24 cellular contexts compared by ENCODE assay signal in the genomic region with DNA sequence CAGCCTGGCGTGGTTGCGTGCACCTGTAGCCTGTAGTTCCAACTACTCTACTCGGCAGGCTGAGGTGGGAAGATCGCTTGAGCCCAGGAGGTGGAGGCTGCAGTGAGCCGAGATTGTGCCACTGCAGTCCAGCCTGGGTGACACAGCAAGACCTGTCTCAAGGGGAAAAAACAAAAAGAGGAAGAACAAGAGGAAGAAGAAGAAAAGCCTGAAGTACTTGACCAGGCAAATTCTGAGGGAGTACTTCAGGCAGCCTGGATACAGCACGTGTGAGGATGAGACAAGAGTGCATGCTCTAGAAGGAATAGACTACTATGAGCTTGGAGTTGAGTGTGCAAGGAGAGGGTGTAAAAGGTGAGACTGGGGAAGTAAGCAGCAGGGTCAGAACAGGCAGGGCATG. TPM values are rescaled to one million over a fixed set of nuclear protein-coding genes. Genes with fewer than 3 reads are reported as not detected.
DNase-seq lines count a peak whose midpoint lies in the region; ATAC-seq and TF ChIP-seq lines count a peak whose summit lies in the region.
"Had no signal": no experiment of that assay in that cellular context is flagged by ENCODE, and none has a peak within 500 bp of the region (broad histone marks: within the 10 kb centered on the region; RNA-seq: fewer than 3 reads in every experiment).

No MANE protein-coding gene starts in this region.

- no peak overlapping the region for H2AFZ ChIP-seq in H9 (ENCODE audit: low read length)

- DNase-seq in H9 (no peak), NT2/D1 (ENCODE audit: low read depth, low spot score) (no peak), WTC11 (ENCODE audit: low spot score) (no peak), Caco-2 (no peak)
- no peak for DNase-seq in activated CD8-positive, alpha-beta T cell treated with anti-CD3 and anti-CD28 coated beads for 36 hours
- DNase-seq: activated CD4-positive, alpha-beta T cell treated with anti-CD3 and anti-CD28 coated beads, Interleukin-2, amount 50 U/mL, for 1 hour; activated CD8-positive, alpha-beta memory T cell treated with anti-CD3 and anti-CD28 coated beads, Interleukin-2, amount 50 U/mL, for 4 hours; effector CD8-positive, alpha-beta T cell; hypothalamus; NCI-H1417; NCI-H524; occipital lobe; stimulated activated CD4-positive, alpha-beta T cell treated with anti-CD3 and anti-CD28 coated beads, Interleukin-2, amount 100 ng/mL, for 48 hours; stimulated activated naive CD4-positive, alpha-beta T cell had no signal

- no peak overlapping the region for H2BK15ac ChIP-seq in H9 (ENCODE audit: low read depth, low read length)

- peak overlapping the region; percentile 1 to 97 (median 73) for H3K27ac Mint-ChIP-seq in H9
- H3K27ac Mint-ChIP-seq in WTC11 = peak overlapping the region; percentile 91
- no peak overlapping the region for H3K27ac Mint-ChIP-seq in activated CD8-positive, alpha-beta T cell treated with anti-CD3 and anti-CD28 coated beads for 36 hours
- H3K27ac Mint-ChIP-seq in Caco-2 (ENCODE audit: unreplicated experiment) = no peak overlapping the region
- H3K27ac Mint-ChIP-seq: activated T-helper 2 cell treated with anti-CD3 and anti-CD28 coated beads, Interferon-gamma antibody, Interleukin-2, Interleukin-4, amounts not matched to agents 10 μg/mL and 5 μg/mL and 100 μg/mL, durations not matched to agents 14 hours and 24 hours and 36 hours had no signal

- no peak overlapping the region for H4K8ac ChIP-seq in H9 (replicated peaks; ENCODE audit: insufficient read length, low read depth, low read length)

- H3K9me3 ChIP-seq in H9 (ENCODE audit: control insufficient read depth, low read depth, low read length) (no peaks in the 10 kb centered on the region), NT2/D1 (ENCODE audit: insufficient read depth, low read length) (no peaks in the 10 kb centered on the region), neutrophil (no peaks in the 10 kb centered on the region), Caco-2 (no peaks in the 10 kb centered on the region)
- H3K9me3 ChIP-seq: gastroesophageal sphincter, thoracic aorta had no signal

- no peak overlapping the region for H2BK20ac ChIP-seq in H9 (ENCODE audit: low read depth, low read length, poor library complexity, severe bottlenecking)

- no peak overlapping the region for H4K5ac ChIP-seq in H9 (ENCODE audit: insufficient read length, low read depth, low read length)

- H3K79me1 ChIP-seq in H9 (ENCODE audit: insufficient read depth, low read depth, low read length, poor library complexity, severe bottlenecking) = no peaks in the 10 kb centered on the region

- H3K4me2 ChIP-seq in H9 (ENCODE audit: insufficient read depth, insufficient read length, low read length) = no peak overlapping the region
- H3K4me2 ChIP-seq: smooth muscle cell had no signal

- H2AK5ac ChIP-seq in H9 (ENCODE audit: insufficient read length, low read length) = no peak overlapping the region

- H3K36me3 ChIP-seq in NT2/D1 (ENCODE audit: insufficient read depth, insufficient read length, low read length) (peaks cover 12% of the 10 kb centered on the region), neutrophil (no peaks in the 10 kb centered on the region), Caco-2 (ENCODE audit: control insufficient read depth, insufficient read depth, low read length) (no peaks in the 10 kb centered on the region)
- H3K36me3 ChIP-seq: gastroesophageal sphincter, thoracic aorta had no signal

- no peaks in the 10 kb centered on the region for H3K79me2 ChIP-seq in H9 (ENCODE audit: insufficient read depth, low read length)

- no peak overlapping the region for H3T11ph ChIP-seq in H9 (ENCODE audit: low read length)

- H3K56ac ChIP-seq in H9 (ENCODE audit: insufficient read length, low read depth, low read length) = no peak overlapping the region

- no peaks in the 10 kb centered on the region for H3K27me3 ChIP-seq in H9 (ENCODE audit: insufficient read depth, low read length)
- H3K27me3 ChIP-seq in NT2/D1 (ENCODE audit: insufficient read depth, insufficient read length) = no peaks in the 10 kb centered on the region
- peaks cover 16% of the 10 kb centered on the region for H3K27me3 ChIP-seq in neutrophil
- no peaks in the 10 kb centered on the region for H3K27me3 ChIP-seq in Caco-2 (replicated peaks; ENCODE audit: control insufficient read depth, insufficient read depth, low read length)

- WGBS in H9 (ENCODE audit: extremely low coverage, insufficient read length, low lambda C conversion rate) = no CpG with 5 or more reads among the region's 6 CpGs

- H3K4me3 Mint-ChIP-seq in H9 (peak overlapping the region in 1 of 2 experiments; percentile 35; a peak in 1 of 5 replicates), WTC11 (peak overlapping the region; percentile 36), Caco-2 (ENCODE audit: unreplicated experiment) (no peak overlapping the region)
- H3K4me3 Mint-ChIP-seq in activated CD8-positive, alpha-beta T cell treated with anti-CD3 and anti-CD28 coated beads for 36 hours = no peak overlapping the region

- H3K23ac ChIP-seq in H9 (ENCODE audit: insufficient read length, low read depth, low read length) = no peak overlapping the region

- no peaks in the 10 kb centered on the region for H3K23me2 ChIP-seq in H9 (ENCODE audit: insufficient read length, low read depth, low read length, poor library complexity, severe bottlenecking)

- CTCF ChIA-PET in WTC11 (lab: Charles Lee) (interaction anchor here (0.6 to 0.7 kb wide), 4 partner anchors 17 to 95 kb away, joined by 3 to 6 read pairs (median 4); a partner anchor contains a TSS), Caco-2 (lab: Charles Lee) (no interaction called here)
- CTCF ChIA-PET in activated CD8-positive, alpha-beta T cell treated with anti-CD3 and anti-CD28 coated beads for 36 hours (lab: Charles Lee) = interaction anchor here (0.9 kb wide), 1 partner anchor 113 kb away, joined by 3 read pairs; no protein-coding TSS in a partner anchor

- no peak for TF ChIP-seq CTCF in H9 (conservative IDR thresholded peaks at IDR 0.05)
- TF ChIP-seq CTCF in WTC11 (IDR thresholded peaks at IDR 0.05) = no peak
- TF ChIP-seq CTCF in neutrophil (IDR thresholded peaks at IDR 0.05) = no peak
- TF ChIP-seq CTCF in activated CD8-positive, alpha-beta T cell treated with anti-CD3 and anti-CD28 coated beads for 36 hours (IDR thresholded peaks at IDR 0.05) = no peak
- no peak for TF ChIP-seq CTCF in Caco-2 (IDR thresholded peaks at IDR 0.05; ENCODE audit: insufficient read depth in 1 of 2, low read depth in 1 of 2, low read length in 1 of 2, severe bottlenecking in 1 of 2, unreplicated experiment in 1 of 2)

- H4K20me1 ChIP-seq in H9 (ENCODE audit: control insufficient read depth, insufficient read depth, insufficient read length) = no peaks in the 10 kb centered on the region

- H3K27ac ChIP-seq in H9 (ENCODE audit: insufficient read length, low read depth, low read length) (no peak overlapping the region), neutrophil (peak overlapping the region; percentile 23)
- H3K27ac ChIP-seq: gastroesophageal sphincter, thoracic aorta had no signal

- H2BK5ac ChIP-seq in H9 (ENCODE audit: insufficient read length, low read length) = no peak overlapping the region

- no peak overlapping the region for H3K9ac ChIP-seq in H9 (ENCODE audit: extremely low read depth, insufficient read length, low read length)
- peak overlapping the region; percentile 8 for H3K9ac ChIP-seq in NT2/D1 (ENCODE audit: insufficient read length, low read depth)

- no peak overlapping the region for H2BK12ac ChIP-seq in H9 (ENCODE audit: insufficient read length, low read depth, low read length)

- intact Hi-C loops in activated CD8-positive, alpha-beta T cell treated with anti-CD3 and anti-CD28 coated beads for 36 hours (cut with micrococcal nuclease) = no loop called here
- intact Hi-C loops in Caco-2 (cut with micrococcal nuclease; ENCODE audit: unreplicated experiment) = no loop called here

- H3K4ac ChIP-seq in H9 (ENCODE audit: low read depth, low read length) = no peak overlapping the region

- no peaks in the 10 kb centered on the region for H3K27me3 Mint-ChIP-seq in H9 (ENCODE audit: low read depth)
- no peaks in the 10 kb centered on the region for H3K27me3 Mint-ChIP-seq in WTC11 (ENCODE audit: low read depth)
- H3K27me3 Mint-ChIP-seq in activated CD8-positive, alpha-beta T cell treated with anti-CD3 and anti-CD28 coated beads for 36 hours = peaks cover 8% of the 10 kb centered on the region
- H3K27me3 Mint-ChIP-seq in Caco-2 (ENCODE audit: insufficient read depth, unreplicated experiment) = no peaks in the 10 kb centered on the region

- ATAC-seq in WTC11 (peak; percentile 13; the same call in 1 of the 2 replicates), HG03457 (IDR thresholded peaks at IDR 0.05; ENCODE audit: unreplicated experiment) (no peak)
- ATAC-seq in activated CD8-positive, alpha-beta T cell treated with anti-CD3 and anti-CD28 coated beads for 36 hours = no peak
- ATAC-seq: esophagus mucosa, gastroesophageal sphincter, GM12878 had no signal

- H3K4me1 Mint-ChIP-seq in H9 (peaks cover 37 to 41% of the 10 kb centered on the region in 2 experiments), WTC11 (peaks cover 47% of the 10 kb centered on the region), Caco-2 (ENCODE audit: low read depth, unreplicated experiment) (peaks cover 27% of the 10 kb centered on the region)
- peaks cover 2% of the 10 kb centered on the region for H3K4me1 Mint-ChIP-seq in activated CD8-positive, alpha-beta T cell treated with anti-CD3 and anti-CD28 coated beads for 36 hours (ENCODE audit: low read depth)

- peaks cover 0 to 6% (median 3%) of the 10 kb centered on the region in 3 experiments; a peak in 2 of 7 replicates for H3K36me3 Mint-ChIP-seq in H9 (ENCODE audit: insufficient read depth in 1 of 3, low read depth in 3 of 3)
- peaks cover 18% of the 10 kb centered on the region for H3K36me3 Mint-ChIP-seq in WTC11
- no peaks in the 10 kb centered on the region for H3K36me3 Mint-ChIP-seq in activated CD8-positive, alpha-beta T cell treated with anti-CD3 and anti-CD28 coated beads for 36 hours (ENCODE audit: low read depth)
- H3K36me3 Mint-ChIP-seq in Caco-2 (ENCODE audit: insufficient read depth, unreplicated experiment) = no peaks in the 10 kb centered on the region

- H3K4me3 ChIP-seq in NT2/D1 (ENCODE audit: insufficient read length, low read depth) (no peak overlapping the region), neutrophil (ENCODE audit: low read depth in 1 of 2, low read length in 1 of 2) (no peak overlapping the region), Caco-2 (ENCODE audit: low read depth, low read length) (no peak overlapping the region)
- H3K4me3 ChIP-seq: gastroesophageal sphincter, GM12878, lung, smooth muscle cell, thoracic aorta had no signal

- no peaks in the 10 kb centered on the region; a peak in 1 of 5 replicates for H3K9me3 Mint-ChIP-seq in H9
- no peaks in the 10 kb centered on the region for H3K9me3 Mint-ChIP-seq in WTC11
- no peaks in the 10 kb centered on the region for H3K9me3 Mint-ChIP-seq in activated CD8-positive, alpha-beta T cell treated with anti-CD3 and anti-CD28 coated beads for 36 hours
- H3K9me3 Mint-ChIP-seq in Caco-2 (ENCODE audit: unreplicated experiment) = no peaks in the 10 kb centered on the region
- H3K9me3 Mint-ChIP-seq: activated T-helper 2 cell treated with anti-CD3 and anti-CD28 coated beads, Interferon-gamma antibody, Interleukin-2, Interleukin-4, amounts not matched to agents 10 μg/mL and 5 μg/mL and 100 μg/mL, durations not matched to agents 14 hours and 24 hours and 36 hours had no signal

- H3K4me1 ChIP-seq in H9 (ENCODE audit: insufficient read depth, low read length) (peaks cover 4% of the 10 kb centered on the region; the same call in 1 of the 2 replicates), NT2/D1 (ENCODE audit: insufficient read depth, insufficient read length) (peaks cover 3% of the 10 kb centered on the region), neutrophil (ENCODE audit: control insufficient read depth in 1 of 2, insufficient read depth in 1 of 2, low read depth in 1 of 2, low read length in 1 of 2) (peaks cover 0 to 18% of the 10 kb centered on the region in 2 experiments), Caco-2 (peaks cover 6% of the 10 kb centered on the region)
- H3K4me1 ChIP-seq: gastroesophageal sphincter had no signal

- POLR2A ChIA-PET in WTC11 (lab: Charles Lee) (interaction anchor here (0.5 kb wide), 1 partner anchor 214 kb away, joined by 3 read pairs; no protein-coding TSS in a partner anchor), Caco-2 (lab: Charles Lee) (interaction anchor here (1.8 kb wide), 1 partner anchor 12 kb away, joined by 7 read pairs; no protein-coding TSS in a partner anchor)
- POLR2A ChIA-PET in activated CD8-positive, alpha-beta T cell treated with anti-CD3 and anti-CD28 coated beads for 36 hours (lab: Charles Lee) = no interaction called here

- no TSS peak for BruUV-seq in Caco-2 (replicated peaks; lab: Mats Ljungman, UMichigan)

- H3K14ac ChIP-seq in H9 (ENCODE audit: insufficient read depth, low read length) = no peak overlapping the region

- H4K91ac ChIP-seq in H9 (ENCODE audit: insufficient read length, low read depth, low read length) = no peak overlapping the region

- no peak overlapping the region for H2BK120ac ChIP-seq in H9 (ENCODE audit: low read depth, low read length, poor library complexity, severe bottlenecking)

- H3K18ac ChIP-seq in H9 (ENCODE audit: insufficient read length, low read depth, low read length) = no peak overlapping the region

RNA-seq across cellular contexts. Expression of a gene that starts 1.8 kb away (rescaled TPM):
- total RNA-seq in H9 (2021) (9.1 and 9.9 TPM in 2 replicates), WTC11 (2021) (34.4 to 42.0 TPM (median 38.2 TPM) in 3 replicates), Caco-2 (2022) (0.41 TPM in 1 of 2 replicates, not detected in the other)
- not detected for total RNA-seq in activated CD8-positive, alpha-beta T cell treated with anti-CD3 and anti-CD28 coated beads for 36 hours
- total RNA-seq: activated T-helper 2 cell treated with anti-CD3 and anti-CD28 coated beads, Interferon-gamma antibody, Interleukin-2, Interleukin-4, amounts not matched to agents 10 μg/mL and 5 μg/mL and 100 μg/mL, durations not matched to agents 14 hours and 24 hours and 36 hours; esophagus mucosa; gastroesophageal sphincter; GM12878; LHCN-M2; lung; occipital lobe; smooth muscle cell; thoracic aorta had no signal

RNA-seq across cellular contexts. Expression of a gene that starts 17.4 kb away (rescaled TPM):
- total RNA-seq in H9 (2021) = 1.4 and 2.0 TPM in 2 replicates
- total RNA-seq in WTC11 (2021) = 3.3 to 6.8 TPM (median 3.9 TPM) in 3 replicates
- total RNA-seq in activated CD8-positive, alpha-beta T cell treated with anti-CD3 and anti-CD28 coated beads for 36 hours = not detected
- 31.8 and 40.0 TPM in 2 replicates for total RNA-seq in Caco-2 (2022)
- total RNA-seq: activated T-helper 2 cell treated with anti-CD3 and anti-CD28 coated beads, Interferon-gamma antibody, Interleukin-2, Interleukin-4, amounts not matched to agents 10 μg/mL and 5 μg/mL and 100 μg/mL, durations not matched to agents 14 hours and 24 hours and 36 hours; esophagus mucosa; gastroesophageal sphincter; GM12878; LHCN-M2; lung; occipital lobe; smooth muscle cell; thoracic aorta had no signal

RNA-seq across cellular contexts. Expression of a gene that starts 28.1 kb away (rescaled TPM):
- total RNA-seq in H9 (2021) = not detected in 2 replicates
- not detected in 3 replicates for total RNA-seq in WTC11 (2021)
- not detected for total RNA-seq in activated CD8-positive, alpha-beta T cell treated with anti-CD3 and anti-CD28 coated beads for 36 hours
- not detected in 2 replicates for total RNA-seq in Caco-2 (2022)
- total RNA-seq: activated T-helper 2 cell treated with anti-CD3 and anti-CD28 coated beads, Interferon-gamma antibody, Interleukin-2, Interleukin-4, amounts not matched to agents 10 μg/mL and 5 μg/mL and 100 μg/mL, durations not matched to agents 14 hours and 24 hours and 36 hours; esophagus mucosa; gastroesophageal sphincter; GM12878; LHCN-M2; lung; occipital lobe; smooth muscle cell; thoracic aorta had no signal

RNA-seq across cellular contexts. Expression of a gene that starts 53.4 kb away (rescaled TPM):
- total RNA-seq in H9 (2021) (0.26 TPM in 2 replicates), WTC11 (2021) (0.50 TPM in 1 of 3 replicates, not detected in the others), Caco-2 (2022) (not detected in 2 replicates)
- total RNA-seq in activated CD8-positive, alpha-beta T cell treated with anti-CD3 and anti-CD28 coated beads for 36 hours = not detected
- total RNA-seq: activated T-helper 2 cell treated with anti-CD3 and anti-CD28 coated beads, Interferon-gamma antibody, Interleukin-2, Interleukin-4, amounts not matched to agents 10 μg/mL and 5 μg/mL and 100 μg/mL, durations not matched to agents 14 hours and 24 hours and 36 hours; esophagus mucosa; gastroesophageal sphincter; LHCN-M2; occipital lobe; smooth muscle cell; thoracic aorta had no signal

Comparison
In these comparisons a context has a peak if more than half of its experiments do, and no peak if none do; other contexts are left out.
1. H3K27ac Mint-ChIP-seq: peak in H9 (3 of 3) and WTC11 (single experiment); none in activated CD8-positive, alpha-beta T cell treated with anti-CD3 and anti-CD28 coated beads for 36 hours (single experiment) and Caco-2 (single experiment).